In genomic region chr3:37712387-37712786, GRCh38 we compare ENCODE assay signal across 14 cellular contexts.
DNase-seq lines count a peak whose midpoint lies in the region; ATAC-seq and TF ChIP-seq lines count a peak whose summit lies in the region.
"Had no signal": no experiment of that assay in that cellular context is flagged by ENCODE, and none has a peak within 500 bp of the region (broad histone marks: within the 10 kb centered on the region; RNA-seq: fewer than 3 reads in every experiment).

No MANE protein-coding gene starts in this region.

- no peak overlapping the region for H2AFZ ChIP-seq in OCI-LY3 (ENCODE audit: low read depth, low read length)

- peaks cover 10% of the 10 kb centered on the region for H3K27me3 Mint-ChIP-seq in T-helper 1 cell treated with Interleukin-12 subunit alpha and Interleukin-12 subunit beta and Interleukin-4 antibody, amounts not matched to agents 30 μg/mL and 1 μg/mL, for 36 hours (ENCODE audit: low read depth)

- no peak for DNase-seq in T-helper 1 cell
- DNase-seq in activated naive CD4-positive, alpha-beta T cell treated with Interleukin-2 at 50 U/mL for 16 hours = no peak
- no peak for DNase-seq in MG63
- DNase-seq: activated gamma-delta T cell treated with Interleukin-2 at 50 U/mL for 16 hours, colonic mucosa, HFFc6 had no signal

- no peak overlapping the region for H3K27ac ChIP-seq in OCI-LY3 (ENCODE audit: low read length)
- peak overlapping the region; percentile 77 for H3K27ac ChIP-seq in stomach smooth muscle (ENCODE audit: low read length)
- H3K27ac ChIP-seq: 22Rv1; BLaER1 treated with 17β-estradiol and CSF1 and Interleukin-3, amounts not matched to agents 10 nM and 100 nM; colonic mucosa; epithelial cell of prostate had no signal

- H3K9me3 Mint-ChIP-seq in T-helper 1 cell treated with Interleukin-12 subunit alpha and Interleukin-12 subunit beta and Interleukin-4 antibody, amounts not matched to agents 30 μg/mL and 1 μg/mL, for 36 hours = no peaks in the 10 kb centered on the region
- H3K9me3 Mint-ChIP-seq: HFFc6 had no signal

- H3K9me3 ChIP-seq in OCI-LY3 (ENCODE audit: insufficient read depth, low read length) (no peaks in the 10 kb centered on the region), stomach smooth muscle (ENCODE audit: control insufficient read depth in 2 of 2, low read length in 2 of 2) (no peaks in the 10 kb centered on the region), MG63 (no peaks in the 10 kb centered on the region)
- H3K9me3 ChIP-seq: BLaER1 treated with 17β-estradiol and CSF1 and Interleukin-3, amounts not matched to agents 10 nM and 100 nM; colonic mucosa had no signal

- H3K27ac Mint-ChIP-seq in T-helper 1 cell treated with Interleukin-12 subunit alpha and Interleukin-12 subunit beta and Interleukin-4 antibody, amounts not matched to agents 30 μg/mL and 1 μg/mL, for 36 hours = peak overlapping the region; percentile 36
- H3K27ac Mint-ChIP-seq: HFFc6 had no signal

- H3K79me2 ChIP-seq in OCI-LY3 (ENCODE audit: low read length) = no peaks in the 10 kb centered on the region

- H3K4me1 ChIP-seq in OCI-LY3 (ENCODE audit: low read length) (peaks cover 6% of the 10 kb centered on the region; the same call in 1 of the 2 replicates), stomach smooth muscle (ENCODE audit: control insufficient read depth, insufficient read depth, low read length) (peaks cover 32% of the 10 kb centered on the region)
- H3K4me1 ChIP-seq: colonic mucosa had no signal

- H3K4me3 ChIP-seq in OCI-LY3 (ENCODE audit: low read length) = no peak overlapping the region
- no peak overlapping the region for H3K4me3 ChIP-seq in stomach smooth muscle (ENCODE audit: low read length in 2 of 2)
- no peak overlapping the region for H3K4me3 ChIP-seq in MG63
- H3K4me3 ChIP-seq: BLaER1 treated with 17β-estradiol and CSF1 and Interleukin-3, amounts not matched to agents 10 nM and 100 nM; colonic mucosa had no signal

- H3K4me3 Mint-ChIP-seq in T-helper 1 cell treated with Interleukin-12 subunit alpha and Interleukin-12 subunit beta and Interleukin-4 antibody, amounts not matched to agents 30 μg/mL and 1 μg/mL, for 36 hours = no peak overlapping the region
- H3K4me3 Mint-ChIP-seq: HFFc6 had no signal

- 0 out of 2 replicates have a peak, but pooled peaks cover 5% of the 10 kb centered on the region for H3K27me3 ChIP-seq in OCI-LY3 (ENCODE audit: low read depth, low read length)
- H3K27me3 ChIP-seq in stomach smooth muscle (ENCODE audit: control insufficient read depth in 1 of 2, insufficient read depth in 2 of 2, low read length in 2 of 2) = no peaks in the 10 kb centered on the region
- H3K27me3 ChIP-seq in MG63 = no peaks in the 10 kb centered on the region
- H3K27me3 ChIP-seq: BLaER1 treated with 17β-estradiol and CSF1 and Interleukin-3, amounts not matched to agents 10 nM and 100 nM; colonic mucosa had no signal

- H4K20me1 ChIP-seq in OCI-LY3 (ENCODE audit: insufficient read depth, low read length) = no peaks in the 10 kb centered on the region

- no peak for TF ChIP-seq CTCF in OCI-LY3 (IDR thresholded peaks at IDR 0.05; ENCODE audit: low read depth, low read length)

- H3K4me1 Mint-ChIP-seq in T-helper 1 cell treated with Interleukin-12 subunit alpha and Interleukin-12 subunit beta and Interleukin-4 antibody, amounts not matched to agents 30 μg/mL and 1 μg/mL, for 36 hours (ENCODE audit: low read depth) = peaks cover 4% of the 10 kb centered on the region

- H3K36me3 ChIP-seq in OCI-LY3 (replicated peaks; ENCODE audit: low read depth, low read length) (no peaks in the 10 kb centered on the region), stomach smooth muscle (ENCODE audit: control insufficient read depth in 2 of 2, insufficient read depth in 2 of 2, low read length in 2 of 2) (peaks cover 0 to 3% of the 10 kb centered on the region in 2 donors), MG63 (no peaks in the 10 kb centered on the region)
- H3K36me3 ChIP-seq: colonic mucosa had no signal

- ATAC-seq in HG02623 (IDR thresholded peaks at IDR 0.05; ENCODE audit: unreplicated experiment) = peak; percentile 43
- no peak for ATAC-seq in HG02840 (IDR thresholded peaks at IDR 0.05; ENCODE audit: low FRiP score, unreplicated experiment)

- H3K36me3 Mint-ChIP-seq in T-helper 1 cell treated with Interleukin-12 subunit alpha and Interleukin-12 subunit beta and Interleukin-4 antibody, amounts not matched to agents 30 μg/mL and 1 μg/mL, for 36 hours (ENCODE audit: low read depth) = no peaks in the 10 kb centered on the region

- H3K9ac ChIP-seq in OCI-LY3 (ENCODE audit: low read length) (no peak overlapping the region), stomach smooth muscle (ENCODE audit: low read length in 2 of 2) (peak overlapping the region in 1 of 2 donors; percentile 29)
- H3K9ac ChIP-seq: BLaER1 treated with 17β-estradiol and CSF1 and Interleukin-3, amounts not matched to agents 10 nM and 100 nM had no signal

- peak overlapping the region; percentile 4; the same call in 1 of the 2 replicates for H3K4me2 ChIP-seq in OCI-LY3 (ENCODE audit: low read length)
- H3K4me2 ChIP-seq: BLaER1 treated with 17β-estradiol and CSF1 and Interleukin-3, amounts not matched to agents 10 nM and 100 nM had no signal
